ENCODE assay signal across 12 cellular contexts in genomic region chr2:3677436-3677835, GRCh38. TPM values are rescaled to one million over a fixed set of nuclear protein-coding genes. Genes with fewer than 3 reads are reported as not detected.
"Had no signal": no experiment of that assay in that cellular context is flagged by ENCODE, and none has a peak within 500 bp of the region (broad histone marks: within the 10 kb centered on the region; RNA-seq: fewer than 3 reads in every experiment).

No MANE protein-coding gene starts in this region.

- H3K9me3 ChIP-seq: HAP-1 had no signal

- ATAC-seq: HCT116 had no signal

- H3K36me3 ChIP-seq: HAP-1 had no signal

- DNase-seq: GM23248, GOT3, H7, HFFc6, KBM-7 had no signal

- H3K4me3 Mint-ChIP-seq: HFFc6, IgD-negative memory B cell had no signal

- H3K27me3 Mint-ChIP-seq: IgD-negative memory B cell had no signal

- H3K9ac ChIP-seq: GM23248 had no signal

- H3K27ac ChIP-seq: GM23248, HL-60 had no signal

- H3K36me3 Mint-ChIP-seq: IgD-negative memory B cell had no signal

- H3K9me3 Mint-ChIP-seq: HFFc6, IgD-negative memory B cell had no signal

- H3K4me3 ChIP-seq: GM23248, HAP-1 had no signal

- H3K27ac Mint-ChIP-seq: HFFc6 had no signal

- H2AFZ ChIP-seq: GM23248 had no signal

- H3K4me1 ChIP-seq: HAP-1 had no signal

RNA-seq across cellular contexts. Expression of gene ALLC, which starts 19.4 kb away (rescaled TPM):
- total RNA-seq: GM23248, H4, H7, HFFc6, HT1080 had no signal
- polyA plus RNA-seq: GM23248, IgD-negative memory B cell had no signal

RNA-seq across cellular contexts. Expression of gene DCDC2C, which starts 25.9 kb away (rescaled TPM):
- total RNA-seq: GM23248, H4, H7, HepG2, HFFc6 had no signal
- polyA plus RNA-seq: GM23248, HepG2, IgD-negative memory B cell had no signal
